In the genomic region with DNA sequence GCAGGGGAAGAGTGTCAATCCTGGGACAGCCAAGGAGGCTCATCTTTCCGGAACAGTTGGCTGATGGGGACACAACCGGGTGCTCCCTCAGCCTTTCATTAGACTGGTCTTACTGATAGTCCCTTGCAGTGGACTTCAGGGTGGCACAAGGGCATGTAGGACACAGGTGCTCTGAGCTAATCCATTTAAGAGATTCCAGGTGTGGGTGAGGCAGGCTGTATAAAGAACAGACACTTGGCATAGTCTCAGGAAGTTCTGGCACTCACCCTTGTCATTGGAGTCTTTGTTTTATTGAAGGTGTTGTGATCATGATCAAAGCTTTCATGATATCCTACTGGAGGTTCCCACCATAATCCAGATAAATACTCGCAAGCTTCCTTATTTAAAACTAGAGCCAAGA, we compare ENCODE assay signal across 27 cellular contexts.
"Had no signal": no experiment of that assay in that cellular context is flagged by ENCODE, and none has a peak within 500 bp of the region (broad histone marks: within the 10 kb centered on the region; RNA-seq: fewer than 3 reads in every experiment).

No MANE protein-coding gene starts in this region.

- ATAC-seq: activated CD8-positive, alpha-beta T cell treated with anti-CD3 and anti-CD28 coated beads, Interleukin-2, amount 10 ng/mL, durations not matched to agents 7 days and 5 days; activated naive CD8-positive, alpha-beta T cell treated with anti-CD3 and anti-CD28 coated beads, Interleukin-2, amount 50 U/mL, for 24 hours; esophagus mucosa; foreskin keratinocyte; heart left ventricle; left lung; lower lobe of right lung; naive thymus-derived CD4-positive, alpha-beta T cell; WTC11 had no signal

- H3K27ac ChIP-seq: foreskin keratinocyte, heart left ventricle, left lung, lower lobe of right lung, right atrium auricular region, stomach, thyroid gland had no signal

- H3K4me3 Mint-ChIP-seq: activated CD8-positive, alpha-beta memory T cell treated with anti-CD3 and anti-CD28 coated beads, Interleukin-2, amount 10 ng/mL, durations not matched to agents 7 days and 5 days; activated CD8-positive, alpha-beta T cell treated with anti-CD3 and anti-CD28 coated beads, Interleukin-2, amount 10 ng/mL, durations not matched to agents 7 days and 5 days; activated naive CD4-positive, alpha-beta T cell treated with anti-CD3 and anti-CD28 coated beads, Interleukin-2, amount 50 U/mL, for 24 hours; activated naive CD8-positive, alpha-beta T cell treated with anti-CD3 and anti-CD28 coated beads, Interleukin-2, amount 50 U/mL, for 24 hours; dendritic cell treated with granulocyte-macrophage colony-stimulating factor and Interleukin-4, amounts not matched to agents 40 ng/mL and 50 ng/mL, for 4 days; endodermal cell; immature natural killer cell; naive thymus-derived CD4-positive, alpha-beta T cell; neural crest cell; WTC11 had no signal

- H3K4me1 Mint-ChIP-seq: activated naive CD4-positive, alpha-beta T cell treated with anti-CD3 and anti-CD28 coated beads, Interleukin-2, amount 50 U/mL, for 24 hours; immature natural killer cell had no signal

- H3K9me3 ChIP-seq: heart left ventricle, left lung, lower lobe of right lung, right atrium auricular region, stomach, thyroid gland had no signal

- H3K36me3 Mint-ChIP-seq: activated CD8-positive, alpha-beta memory T cell treated with anti-CD3 and anti-CD28 coated beads, Interleukin-2, amount 10 ng/mL, durations not matched to agents 7 days and 5 days; activated naive CD4-positive, alpha-beta T cell treated with anti-CD3 and anti-CD28 coated beads, Interleukin-2, amount 50 U/mL, for 24 hours; immature natural killer cell; naive thymus-derived CD4-positive, alpha-beta T cell; WTC11 had no signal

- H3K9me3 Mint-ChIP-seq: activated naive CD4-positive, alpha-beta T cell treated with anti-CD3 and anti-CD28 coated beads, Interleukin-2, amount 50 U/mL, for 24 hours; activated naive CD8-positive, alpha-beta T cell treated with anti-CD3 and anti-CD28 coated beads, Interleukin-2, amount 50 U/mL, for 24 hours; activated T-helper 2 cell treated with anti-CD3 and anti-CD28 coated beads, Interferon-gamma antibody, Interleukin-2, Interleukin-4, amounts not matched to agents 10 μg/mL and 5 μg/mL and 100 μg/mL, durations not matched to agents 14 hours and 24 hours and 36 hours; dendritic cell treated with granulocyte-macrophage colony-stimulating factor and Interleukin-4, amounts not matched to agents 40 ng/mL and 50 ng/mL, for 4 days; endodermal cell; naive thymus-derived CD4-positive, alpha-beta T cell; neural crest cell; WTC11 had no signal

- H3K4me3 ChIP-seq: heart left ventricle, left lung, lower lobe of right lung, right atrium auricular region, stomach, thyroid gland had no signal

- H3K36me3 ChIP-seq: heart left ventricle, left lung, lower lobe of right lung, right atrium auricular region, stomach, thyroid gland had no signal

- H3K27ac Mint-ChIP-seq: activated CD8-positive, alpha-beta memory T cell treated with anti-CD3 and anti-CD28 coated beads, Interleukin-2, amount 10 ng/mL, durations not matched to agents 7 days and 5 days; activated CD8-positive, alpha-beta T cell treated with anti-CD3 and anti-CD28 coated beads, Interleukin-2, amount 10 ng/mL, durations not matched to agents 7 days and 5 days; activated naive CD4-positive, alpha-beta T cell treated with anti-CD3 and anti-CD28 coated beads, Interleukin-2, amount 50 U/mL, for 24 hours; activated naive CD8-positive, alpha-beta T cell treated with anti-CD3 and anti-CD28 coated beads, Interleukin-2, amount 50 U/mL, for 24 hours; activated T-helper 2 cell treated with anti-CD3 and anti-CD28 coated beads, Interferon-gamma antibody, Interleukin-2, Interleukin-4, amounts not matched to agents 10 μg/mL and 5 μg/mL and 100 μg/mL, durations not matched to agents 14 hours and 24 hours and 36 hours; dendritic cell treated with granulocyte-macrophage colony-stimulating factor and Interleukin-4, amounts not matched to agents 40 ng/mL and 50 ng/mL, for 4 days; endodermal cell; immature natural killer cell; naive thymus-derived CD4-positive, alpha-beta T cell; WTC11 had no signal

- H3K27me3 Mint-ChIP-seq: dendritic cell treated with granulocyte-macrophage colony-stimulating factor and Interleukin-4, amounts not matched to agents 40 ng/mL and 50 ng/mL, for 4 days had no signal

- H3K4me1 ChIP-seq: foreskin keratinocyte, heart left ventricle, left lung, lower lobe of right lung, right atrium auricular region had no signal

- H3K27me3 ChIP-seq: foreskin keratinocyte, left lung, right atrium auricular region, stomach, thyroid gland had no signal

- DNase-seq: activated CD8-positive, alpha-beta memory T cell treated with anti-CD3 and anti-CD28 coated beads, Interleukin-2, amount 10 ng/mL, durations not matched to agents 7 days and 5 days; activated CD8-positive, alpha-beta T cell treated with anti-CD3 and anti-CD28 coated beads, Interleukin-2, amount 10 ng/mL, durations not matched to agents 7 days and 5 days; activated naive CD8-positive, alpha-beta T cell treated with anti-CD3 and anti-CD28 coated beads, Interleukin-2, amount 50 U/mL, for 24 hours; activated T-cell treated with anti-CD3 and anti-CD28 coated beads, Interleukin-2, amount 50 U/mL, for 48 hours; amygdala; central memory CD4-positive, alpha-beta T cell; endodermal cell; foreskin keratinocyte; heart left ventricle; hypothalamus; immature natural killer cell; kidney; left lung; lower lobe of right lung; naive thymus-derived CD4-positive, alpha-beta T cell; occipital lobe; stimulated activated CD4-positive, alpha-beta T cell treated with anti-CD3 and anti-CD28 coated beads, Interleukin-4, amount 100 ng/mL, for 1 hour; stomach; SW 1271; thyroid gland had no signal
